8 cellular contexts compared by ENCODE assay signal in genomic region chr1:24830680-24831272, GRCh38.
DNase-seq lines count a peak whose midpoint lies in the region; ATAC-seq, FAIRE-seq and TF ChIP-seq lines count a peak whose summit lies in the region.

No MANE protein-coding gene starts in this region.

- H2AFZ ChIP-seq in astrocyte (ENCODE audit: low read depth, low read length) = no peak overlapping the region
- no peak overlapping the region for H2AFZ ChIP-seq in hepatocyte

- ATAC-seq in stimulated activated memory B cell treated with anti-CD40 and anti-IgM and Interleukin-4, amounts not matched to agents 10 μg/mL and 1 μg/mL and 100 μg/mL, for 72 hours = peak; percentile 51
- ATAC-seq in HG02885 (IDR thresholded peaks at IDR 0.05; ENCODE audit: poor library complexity, unreplicated experiment) = no peak

- no peaks in the 10 kb centered on the region for H3K27me3 Mint-ChIP-seq in astrocyte (ENCODE audit: low read depth, unreplicated experiment)
- no peaks in the 10 kb centered on the region for H3K27me3 Mint-ChIP-seq in stimulated activated memory B cell treated with anti-CD40 and anti-IgM and Interleukin-4, amounts not matched to agents 10 μg/mL and 1 μg/mL and 100 μg/mL, for 72 hours

- H3K27ac ChIP-seq in astrocyte (ENCODE audit: low read depth, low read length) = no peak overlapping the region
- no peak overlapping the region for H3K27ac ChIP-seq in hepatocyte

- H3K9ac ChIP-seq in astrocyte (ENCODE audit: low read length) = no peak overlapping the region

- DNase-seq in AG20443 (ENCODE audit: low spot score) (peak; percentile 39), GM20000 (ENCODE audit: low spot score) (peak; percentile 35), NCI-H2171 treated with DMSO at 0.1 percent for 48 hours (lab: John Stamatoyannopoulos, UW) (peak; percentile 76), astrocyte (ENCODE audit: low read depth) (peak; percentile 42), hepatocyte (ENCODE audit: low spot score) (peak; percentile 69), cortex of kidney (lab: John Stamatoyannopoulos, UW) (no peak)

- H3K4me3 Mint-ChIP-seq in astrocyte (ENCODE audit: unreplicated experiment) = peak overlapping the region; percentile 14
- no peak overlapping the region for H3K4me3 Mint-ChIP-seq in stimulated activated memory B cell treated with anti-CD40 and anti-IgM and Interleukin-4, amounts not matched to agents 10 μg/mL and 1 μg/mL and 100 μg/mL, for 72 hours

- H3K9me3 ChIP-seq in astrocyte (ENCODE audit: insufficient read depth, low read depth, low read length) = no peaks in the 10 kb centered on the region
- H3K9me3 ChIP-seq in hepatocyte (ENCODE audit: low read depth) = no peaks in the 10 kb centered on the region

- H3K4me1 Mint-ChIP-seq in astrocyte (ENCODE audit: low read depth, unreplicated experiment) = peaks cover 32% of the 10 kb centered on the region
- H3K4me1 Mint-ChIP-seq in stimulated activated memory B cell treated with anti-CD40 and anti-IgM and Interleukin-4, amounts not matched to agents 10 μg/mL and 1 μg/mL and 100 μg/mL, for 72 hours = peaks cover 48% of the 10 kb centered on the region

- peaks cover 7% of the 10 kb centered on the region for H3K36me3 Mint-ChIP-seq in astrocyte (ENCODE audit: low read depth, unreplicated experiment)
- no peaks in the 10 kb centered on the region for H3K36me3 Mint-ChIP-seq in stimulated activated memory B cell treated with anti-CD40 and anti-IgM and Interleukin-4, amounts not matched to agents 10 μg/mL and 1 μg/mL and 100 μg/mL, for 72 hours

- peaks cover 71% of the 10 kb centered on the region for H3K79me2 ChIP-seq in astrocyte (ENCODE audit: insufficient read depth, low read length)
- peaks cover 46% of the 10 kb centered on the region for H3K79me2 ChIP-seq in hepatocyte

- H3K27me3 ChIP-seq in astrocyte (ENCODE audit: insufficient read depth, low read length) = no peaks in the 10 kb centered on the region
- no peaks in the 10 kb centered on the region for H3K27me3 ChIP-seq in hepatocyte

- peak; percentile 69 for FAIRE-seq in astrocyte (lab: Jason Lieb, UNC)

- 66% methylated on average over 3 of the region's 3 CpGs for WGBS in hepatocyte (ENCODE audit: low lambda C conversion rate, missing lambda C conversion rate)

- no peaks in the 10 kb centered on the region for H3K9me3 Mint-ChIP-seq in astrocyte (ENCODE audit: unreplicated experiment)
- no peaks in the 10 kb centered on the region for H3K9me3 Mint-ChIP-seq in stimulated activated memory B cell treated with anti-CD40 and anti-IgM and Interleukin-4, amounts not matched to agents 10 μg/mL and 1 μg/mL and 100 μg/mL, for 72 hours

- peaks cover 67% of the 10 kb centered on the region for H4K20me1 ChIP-seq in astrocyte (ENCODE audit: insufficient read depth, low read length)
- H4K20me1 ChIP-seq in hepatocyte (ENCODE audit: insufficient read depth, poor library complexity, severe bottlenecking) = peaks cover 17% of the 10 kb centered on the region

- H3K9me2 ChIP-seq in hepatocyte (replicated peaks; ENCODE audit: insufficient read depth) = no peaks in the 10 kb centered on the region

- peaks cover 8% of the 10 kb centered on the region for H3K4me1 ChIP-seq in astrocyte (ENCODE audit: insufficient read depth, low read length)
- H3K4me1 ChIP-seq in hepatocyte (ENCODE audit: insufficient read depth) = no peaks in the 10 kb centered on the region

- no peak overlapping the region for H3K4me3 ChIP-seq in astrocyte (ENCODE audit: insufficient read depth, low read depth, low read length)
- H3K4me3 ChIP-seq in hepatocyte = no peak overlapping the region

- TF ChIP-seq CTCF in GM20000 (IDR thresholded peaks at IDR 0.05; ENCODE audit: extremely low read depth, missing control alignments) = peak; percentile 39
- peak; percentile 76 for TF ChIP-seq CTCF in astrocyte (IDR thresholded peaks at IDR 0.05; ENCODE audit: insufficient read depth, low read depth, low read length)
- TF ChIP-seq CTCF in hepatocyte (IDR thresholded peaks at IDR 0.05; ENCODE audit: poor library complexity) = peak; percentile 75

- H3K4me2 ChIP-seq in astrocyte (ENCODE audit: low read length) (no peak overlapping the region), hepatocyte (no peak overlapping the region)

- peaks cover 10% of the 10 kb centered on the region for H3K36me3 ChIP-seq in astrocyte (ENCODE audit: insufficient read depth, low read length)
- no peaks in the 10 kb centered on the region for H3K36me3 ChIP-seq in hepatocyte (replicated peaks; ENCODE audit: insufficient read depth, low read depth)

- no peak overlapping the region for H3K27ac Mint-ChIP-seq in astrocyte (ENCODE audit: unreplicated experiment)
- no peak overlapping the region for H3K27ac Mint-ChIP-seq in stimulated activated memory B cell treated with anti-CD40 and anti-IgM and Interleukin-4, amounts not matched to agents 10 μg/mL and 1 μg/mL and 100 μg/mL, for 72 hours
